7 cellular contexts compared by ENCODE assay signal in genomic region chr19:49422407-49423277, GRCh38. TPM values are rescaled to one million over a fixed set of nuclear protein-coding genes. Genes with fewer than 3 reads are reported as not detected.
DNase-seq lines count a peak whose midpoint lies in the region; ATAC-seq and TF ChIP-seq lines count a peak whose summit lies in the region.
"Had no signal": no experiment of that assay in that cellular context is flagged by ENCODE, and none has a peak within 500 bp of the region (broad histone marks: within the 10 kb centered on the region; RNA-seq: fewer than 3 reads in every experiment).

No MANE protein-coding gene starts in this region.

- H3K4me3 ChIP-seq in fibroblast of the aortic adventitia (ENCODE audit: low read depth, low read length) (peak overlapping the region; percentile 6), subcutaneous abdominal adipose tissue (ENCODE audit: low read depth in 1 of 5, low read length in 5 of 5) (peak overlapping the region in 4 of 5 donors; percentile 22 to 54 (median 40))

- ATAC-seq in HG02870 (IDR thresholded peaks at IDR 0.05; ENCODE audit: unreplicated experiment) = no peak
- no peak for ATAC-seq in GM19463 (IDR thresholded peaks at IDR 0.05; ENCODE audit: unreplicated experiment)

- no peak overlapping the region for H3K27ac ChIP-seq in subcutaneous abdominal adipose tissue (ENCODE audit: low read depth, low read length)

- no peaks in the 10 kb centered on the region for H3K36me3 ChIP-seq in subcutaneous abdominal adipose tissue (ENCODE audit: control insufficient read depth in 5 of 5, insufficient read depth in 5 of 5, low read length in 5 of 5)

- H3K9me3 ChIP-seq in subcutaneous abdominal adipose tissue (ENCODE audit: control insufficient read depth in 5 of 5, low read length in 5 of 5) = no peaks in the 10 kb centered on the region

- H3K27me3 ChIP-seq in subcutaneous abdominal adipose tissue (ENCODE audit: control insufficient read depth in 5 of 5, insufficient read depth in 4 of 5, low read length in 5 of 5) = peaks cover 47 to 83% (median 70%) of the 10 kb centered on the region in 5 donors

- DNase-seq in GM13977 (ENCODE audit: low spot score) (peak; percentile 68), SW480 (ENCODE audit: low spot score) (peak; percentile 45), fibroblast of the aortic adventitia (ENCODE audit: low read depth) (peak; percentile 16)

- in situ Hi-C loops in GM13977 (cut with MboI; ENCODE audit: low pct_unique_long_range_greater_than_20kb, low sequenced_read_pairs, unreplicated experiment) = no loop called here

- TF ChIP-seq CTCF in GM13977 (IDR thresholded peaks at IDR 0.05; ENCODE audit: extremely low read depth, insufficient read depth, missing control alignments) (peak; percentile 55), fibroblast of the aortic adventitia (IDR thresholded peaks at IDR 0.05; ENCODE audit: insufficient read depth, low read length) (peak; percentile 33)

- peak overlapping the region in 1 of 5 donors; percentile 16 for H3K9ac ChIP-seq in subcutaneous abdominal adipose tissue (ENCODE audit: low read length in 5 of 5)

- peaks cover 0 to 30% (median 26%) of the 10 kb centered on the region in 5 donors for H3K4me1 ChIP-seq in subcutaneous abdominal adipose tissue (ENCODE audit: control insufficient read depth in 5 of 5, insufficient read depth in 5 of 5, low read length in 5 of 5)

RNA-seq across cellular contexts. Expression of gene PTH2, which starts 0.6 kb away (rescaled TPM):
- not detected in 2 replicates for total RNA-seq in fibroblast of the aortic adventitia (ENCODE audit: low replicate concordance)
- total RNA-seq: activated CD8-positive, alpha-beta memory T cell treated with anti-CD3 and anti-CD28 coated beads for 36 hours had no signal

RNA-seq across cellular contexts. Expression of gene GFY, which starts 2.5 kb away (rescaled TPM):
- not detected in 2 replicates for total RNA-seq in fibroblast of the aortic adventitia (ENCODE audit: low replicate concordance)
- total RNA-seq: activated CD8-positive, alpha-beta memory T cell treated with anti-CD3 and anti-CD28 coated beads for 36 hours had no signal

RNA-seq across cellular contexts. Expression of gene SLC17A7, which starts 18.7 kb away (rescaled TPM):
- total RNA-seq in fibroblast of the aortic adventitia (ENCODE audit: low replicate concordance) = 0.49 TPM in 1 of 2 replicates, not detected in the other
- total RNA-seq: activated CD8-positive, alpha-beta memory T cell treated with anti-CD3 and anti-CD28 coated beads for 36 hours had no signal

RNA-seq across cellular contexts. Expression of gene PIH1D1, which starts 29.0 kb away (rescaled TPM):
- 80.6 and 151 TPM in 2 replicates for total RNA-seq in fibroblast of the aortic adventitia (ENCODE audit: low replicate concordance)

RNA-seq across cellular contexts. Expression of gene ALDH16A1, which starts 30.4 kb away (rescaled TPM):
- 25.0 and 29.6 TPM in 2 replicates for total RNA-seq in fibroblast of the aortic adventitia (ENCODE audit: low replicate concordance)

Comparison
In these comparisons a context has a peak if more than half of its experiments do, and no peak if none do; other contexts are left out.
1. DNase-seq: peak in every context shown above with its lines; median percentile 68 in GM13977; 45 in SW480; 16 in fibroblast of the aortic adventitia.